1 cellular context compared by ENCODE assay signal in the genomic region with DNA sequence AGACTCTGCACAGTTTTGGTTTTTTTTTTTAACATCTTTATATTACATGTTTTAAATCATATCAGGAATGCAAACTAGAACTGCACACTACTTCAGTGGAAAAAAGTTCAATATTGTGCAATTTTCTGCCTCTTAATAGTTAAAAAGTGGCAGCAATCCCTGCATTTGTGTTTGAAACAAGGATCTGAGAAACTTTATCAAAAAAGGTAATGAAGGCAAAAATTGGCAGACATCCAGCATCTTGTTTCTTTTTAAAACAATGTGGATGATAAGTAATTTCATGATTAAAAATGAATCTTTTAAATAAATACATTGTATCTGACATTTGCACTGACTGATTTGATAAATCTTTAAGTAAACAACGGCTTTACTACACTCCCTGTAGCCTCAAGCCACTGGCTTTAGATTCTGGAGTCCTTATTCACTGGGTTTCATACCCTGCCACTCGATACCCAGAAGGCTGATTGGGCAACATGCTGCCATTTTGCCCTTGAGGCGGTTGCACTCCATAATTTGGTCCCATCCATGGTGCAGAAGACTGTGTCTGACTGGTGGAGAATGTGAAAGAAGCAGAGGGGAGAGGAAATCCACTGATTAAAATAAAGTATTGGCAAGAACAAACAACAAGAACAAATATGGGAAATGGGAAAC.
TF ChIP-seq lines count a peak whose summit lies in the region.

No MANE protein-coding gene starts in this region.

TF ChIP-seq in GM12878, 131 proteins besides CTCF, POLR2A, EP300 and RAD21:
- TF ChIP-seq SPI1 (IDR thresholded peaks at IDR 0.05; ENCODE audit: borderline replicate concordance, insufficient read depth, low read depth, low read length) (no peak), FOXM1 (IDR thresholded peaks at IDR 0.05; ENCODE audit: low read depth, low read length) (no peak), NR2C1 (IDR thresholded peaks at IDR 0.05) (no peak), ZBTB40 (IDR thresholded peaks at IDR 0.05; ENCODE audit: borderline replicate concordance) (peak; percentile 74), CBFB (IDR thresholded peaks at IDR 0.05; ENCODE audit: low read depth) (no peak), E4F1 (IDR thresholded peaks at IDR 0.05; ENCODE audit: borderline replicate concordance, partially characterized antibody) (no peak), CBX3 (IDR thresholded peaks at IDR 0.05; ENCODE audit: borderline replicate concordance, low read depth) (no peak), NBN (IDR thresholded peaks at IDR 0.05) (no peak)
